In the genomic region with DNA sequence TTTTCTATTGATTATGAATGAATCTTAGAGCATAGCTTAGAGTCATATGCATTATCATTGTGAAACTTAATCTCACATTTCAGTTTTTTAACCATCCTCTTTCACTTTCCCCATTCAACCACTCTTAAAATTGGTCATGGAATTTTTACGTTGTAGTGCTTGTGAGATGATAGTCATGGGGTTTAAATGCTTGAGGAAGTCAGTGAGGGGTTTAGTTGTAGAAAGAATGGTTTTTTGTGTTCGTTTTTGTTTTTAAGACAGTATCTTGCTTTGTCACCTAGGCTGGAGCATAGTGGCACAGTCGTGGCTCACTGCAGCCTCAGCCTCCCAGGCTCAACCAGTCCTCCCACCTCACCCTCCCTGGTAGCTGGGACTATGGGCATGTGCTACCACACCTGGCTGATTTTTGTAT, we compare ENCODE assay signal across 9 cellular contexts. TPM values are rescaled to one million over a fixed set of nuclear protein-coding genes. Genes with fewer than 3 reads are reported as not detected.
DNase-seq lines count a peak whose midpoint lies in the region; ATAC-seq and TF ChIP-seq lines count a peak whose summit lies in the region.
"Had no signal": no experiment of that assay in that cellular context is flagged by ENCODE, and none has a peak within 500 bp of the region (broad histone marks: within the 10 kb centered on the region; RNA-seq: fewer than 3 reads in every experiment).

No MANE protein-coding gene starts in this region.

- H3K27ac ChIP-seq in OCI-LY7 (ENCODE audit: low read depth, low read length, poor library complexity, severe bottlenecking) (no peak overlapping the region), MM.1S (ENCODE audit: low read length) (no peak overlapping the region)
- H3K27ac ChIP-seq: ovary, tibial artery had no signal

- peaks cover 50% of the 10 kb centered on the region for H3K4me1 Mint-ChIP-seq in osteocyte (ENCODE audit: unreplicated experiment)

- no peaks in the 10 kb centered on the region for H3F3A ChIP-seq in MM.1S (ENCODE audit: insufficient read depth, low read length)

- no peak for DNase-seq in OCI-LY7 (ENCODE audit: low spot score)
- DNase-seq in osteocyte (ENCODE audit: extremely low spot score, unreplicated experiment), result no peak
- no peak for DNase-seq in NOMO-1 (lab: John Stamatoyannopoulos, UW; ENCODE audit: unreplicated experiment in 2 of 2)
- no peak for DNase-seq in HUDEP-2 (lab: John Stamatoyannopoulos, UW; ENCODE audit: unreplicated experiment in 76 of 76)
- DNase-seq in MM.1S, result no peak
- DNase-seq: ovary, tibial artery had no signal

- POLR2A ChIA-PET in OCI-LY7 (lab: Charles Lee), result interaction anchor here (0.5 to 2.5 kb wide), 7 partner anchors 9 to 463 kb away, joined by 3 to 16 read pairs (median 3); partner anchors contain the start of genes HSDL2 and UGCG

- H2AFZ ChIP-seq in OCI-LY7 (ENCODE audit: low read length) (no peak overlapping the region), MM.1S (ENCODE audit: low read length) (no peak overlapping the region)

- H3K4me3 ChIP-seq in OCI-LY7 (ENCODE audit: low read depth, low read length, poor library complexity, severe bottlenecking), result no peak overlapping the region
- H3K4me3 ChIP-seq in MM.1S (ENCODE audit: low read length), result no peak overlapping the region
- H3K4me3 ChIP-seq: ovary, tibial artery had no signal

- H3K79me2 ChIP-seq in OCI-LY7 (ENCODE audit: insufficient read depth, low read depth, low read length) (peaks cover 79% of the 10 kb centered on the region; the same call in 1 of the 2 replicates), MM.1S (ENCODE audit: low read length) (peaks cover 86% of the 10 kb centered on the region)

- CTCF ChIA-PET in OCI-LY7 (lab: Charles Lee; ENCODE audit: unreplicated experiment), result no interaction called here

- H3K9me3 Mint-ChIP-seq in osteocyte (ENCODE audit: unreplicated experiment), result no peaks in the 10 kb centered on the region

- peak; percentile 75 for ATAC-seq in GM18870 (IDR thresholded peaks at IDR 0.05; ENCODE audit: unreplicated experiment)
- peak; percentile 53 for ATAC-seq in HG02588 (IDR thresholded peaks at IDR 0.05; ENCODE audit: unreplicated experiment)

- H3K9me3 ChIP-seq in OCI-LY7 (ENCODE audit: low read length) (no peaks in the 10 kb centered on the region), MM.1S (replicated peaks; ENCODE audit: insufficient read depth, low read length) (no peaks in the 10 kb centered on the region)
- H3K9me3 ChIP-seq: ovary, tibial artery had no signal

- H3K4me3 Mint-ChIP-seq in osteocyte (ENCODE audit: unreplicated experiment), result no peak overlapping the region

- no peaks in the 10 kb centered on the region for H3K27me3 Mint-ChIP-seq in osteocyte (ENCODE audit: unreplicated experiment)

- peak overlapping the region; percentile 35 for H3K27ac Mint-ChIP-seq in osteocyte (ENCODE audit: unreplicated experiment)

- no peaks in the 10 kb centered on the region for H3K27me3 ChIP-seq in MM.1S (replicated peaks; ENCODE audit: insufficient read depth, low read length)
- H3K27me3 ChIP-seq: ovary, tibial artery had no signal

- H4K20me1 ChIP-seq in OCI-LY7 (ENCODE audit: insufficient read depth, low read length), result peaks cover 8% of the 10 kb centered on the region
- H4K20me1 ChIP-seq in MM.1S (ENCODE audit: insufficient read depth, low read length), result 0 out of 2 replicates have a peak, but pooled peaks cover 4% of the 10 kb centered on the region

- H3K9me2 ChIP-seq in OCI-LY7 (ENCODE audit: insufficient read depth, low read length) (no peaks in the 10 kb centered on the region), MM.1S (replicated peaks; ENCODE audit: insufficient read depth, low read length) (no peaks in the 10 kb centered on the region)

- intact Hi-C loops in OCI-LY7 (cut with micrococcal nuclease; ENCODE audit: unreplicated experiment), result no loop called here

- H3K36me3 Mint-ChIP-seq in osteocyte (ENCODE audit: unreplicated experiment), result peaks cover 30% of the 10 kb centered on the region

- H3K4me1 ChIP-seq in OCI-LY7 (ENCODE audit: insufficient read depth, low read length, poor library complexity, severe bottlenecking) (peaks cover 51% of the 10 kb centered on the region), MM.1S (ENCODE audit: low read length) (peaks cover 7% of the 10 kb centered on the region)

- no peak for TF ChIP-seq CTCF in OCI-LY7 (conservative IDR thresholded peaks at IDR 0.05; ENCODE audit: low read length)
- no peak for TF ChIP-seq CTCF in osteocyte (IDR thresholded peaks at IDR 0.05)
- TF ChIP-seq CTCF in MM.1S (IDR thresholded peaks at IDR 0.05; ENCODE audit: low read length), result no peak

- peak overlapping the region; percentile 21; the same call in 1 of the 2 replicates for H3K4me2 ChIP-seq in OCI-LY7 (ENCODE audit: low read length)
- no peak overlapping the region for H3K4me2 ChIP-seq in MM.1S (ENCODE audit: low read depth, low read length)

- H3K36me3 ChIP-seq in OCI-LY7 (ENCODE audit: insufficient read depth, low read length) (peaks cover 51% of the 10 kb centered on the region), MM.1S (replicated peaks; ENCODE audit: insufficient read depth, low read length) (no peaks in the 10 kb centered on the region)
- H3K36me3 ChIP-seq: ovary had no signal

- BruUV-seq in OCI-LY7 (replicated peaks; lab: Mats Ljungman, UMichigan), result no TSS peak

- no peak overlapping the region for H3K9ac ChIP-seq in MM.1S (ENCODE audit: low read length)

RNA-seq across cellular contexts. Expression of gene UGCG, which starts 19.6 kb away (rescaled TPM):
- total RNA-seq in OCI-LY7 (2014; rRNA removed; shearing (Covaris generic)), result 12.0 and 14.7 TPM in 2 replicates
- total RNA-seq in OCI-LY7 (2022), result 12.9 and 16.5 TPM in 2 replicates
- 70.4 and 79.2 TPM in 2 replicates for total RNA-seq in osteocyte
